Comparison of ENCODE assay signal across 23 cellular contexts in genomic region chr6:10756085-10756484, GRCh38.
"Had no signal": no experiment of that assay in that cellular context is flagged by ENCODE, and none has a peak within 500 bp of the region (broad histone marks: within the 10 kb centered on the region; RNA-seq: fewer than 3 reads in every experiment).

No MANE protein-coding gene starts in this region.

- H3K4me3 Mint-ChIP-seq: activated B cell treated with CpG ODN at 0.5 μM for 24 hours; activated T-helper 17 cell treated with anti-CD3 and anti-CD28 coated beads, Interleukin-2, amount 50 U/mL, for 72 hours; dendritic cell treated with granulocyte-macrophage colony-stimulating factor and Interleukin-4, amounts not matched to agents 40 ng/mL and 50 ng/mL, for 4 days; nephron progenitor cell; T-cell had no signal

- H3K4me3 ChIP-seq: gastroesophageal sphincter, heart left ventricle, lung, right atrium auricular region, thyroid gland had no signal

- H3K9me3 ChIP-seq: gastroesophageal sphincter, heart left ventricle, right atrium auricular region, thyroid gland had no signal

- H3K9me3 Mint-ChIP-seq: activated B cell treated with CpG ODN at 0.5 μM for 24 hours; activated T-helper 17 cell treated with anti-CD3 and anti-CD28 coated beads, Interleukin-2, amount 50 U/mL, for 72 hours; dendritic cell treated with granulocyte-macrophage colony-stimulating factor and Interleukin-4, amounts not matched to agents 40 ng/mL and 50 ng/mL, for 4 days; nephron progenitor cell; T-cell had no signal

- ATAC-seq: activated T-helper 17 cell treated with anti-CD3 and anti-CD28 coated beads, Interleukin-2, amount 50 U/mL, for 72 hours; esophagus mucosa; gastroesophageal sphincter; heart left ventricle; left lobe of liver; SK-N-SH treated with all-trans-retinoic acid at 6 μM for 48 hours; T-cell had no signal

- H3K27ac ChIP-seq: gastroesophageal sphincter, heart left ventricle, right atrium auricular region, thyroid gland had no signal

- H3K27ac Mint-ChIP-seq: activated B cell treated with CpG ODN at 0.5 μM for 24 hours; activated T-helper 17 cell treated with anti-CD3 and anti-CD28 coated beads, Interleukin-2, amount 50 U/mL, for 72 hours; dendritic cell treated with granulocyte-macrophage colony-stimulating factor and Interleukin-4, amounts not matched to agents 40 ng/mL and 50 ng/mL, for 4 days; nephron progenitor cell; T-cell had no signal

- H3K27me3 Mint-ChIP-seq: activated B cell treated with CpG ODN at 0.5 μM for 24 hours; activated T-helper 17 cell treated with anti-CD3 and anti-CD28 coated beads, Interleukin-2, amount 50 U/mL, for 72 hours; dendritic cell treated with granulocyte-macrophage colony-stimulating factor and Interleukin-4, amounts not matched to agents 40 ng/mL and 50 ng/mL, for 4 days; T-cell had no signal

- H3K27me3 ChIP-seq: gastroesophageal sphincter, heart left ventricle, right atrium auricular region, thyroid gland had no signal

- FAIRE-seq: kidney had no signal

- DNase-seq: activated B cell treated with CpG ODN at 0.5 μM for 24 hours; activated CD4-positive, alpha-beta T cell treated with anti-CD3 and anti-CD28 coated beads for 48 hours; activated CD8-positive, alpha-beta memory T cell treated with anti-CD3 and anti-CD28 coated beads for 24 hours; activated CD8-positive, alpha-beta memory T cell treated with anti-CD3 and anti-CD28 coated beads, Interleukin-2, amount 50 U/mL, for 48 hours; activated naive CD4-positive, alpha-beta T cell treated with Interleukin-2 at 50 U/mL for 16 hours; amniotic stem cell; effector CD8-positive, alpha-beta T cell; heart left ventricle; kidney; midbrain; nephron progenitor cell; occipital lobe; T-cell; T-helper 9 cell; thyroid gland had no signal
